In genomic region chr4:43362875-43363636, GRCh38 we compare ENCODE assay signal across 35 cellular contexts.
"Had no signal": no experiment of that assay in that cellular context is flagged by ENCODE, and none has a peak within 500 bp of the region (broad histone marks: within the 10 kb centered on the region; RNA-seq: fewer than 3 reads in every experiment).

No MANE protein-coding gene starts in this region.

- DNase-seq: Karpas-422, Kasumi-1, MG63, MM.1S, MV-4-11, NCI-H1048, NCI-H1092, NCI-H1092 treated with DMSO at 0.1 percent for 48 hours, NCI-H1105, NCI-H1105 treated with DMSO at 0.1 percent for 48 hours, NCI-H1417, NCI-H1417 treated with DMSO at 0.1 percent for 48 hours, NCI-H1436, NCI-H1436 treated with DMSO at 0.1 percent for 48 hours, NCI-H146, NCI-H1694, NCI-H1694 treated with DMSO at 0.1 percent for 48 hours, NCI-H187, NCI-H187 treated with DMSO at 0.1 percent for 48 hours, NCI-H1930, NCI-H2029, NCI-H2029 treated with DMSO at 0.1 percent for 48 hours, NCI-H2081, NCI-H2081 treated with DMSO at 0.1 percent for 48 hours, NCI-H2107, NCI-H2171, NCI-H2171 treated with DMSO at 0.1 percent for 48 hours, NCI-H2227 treated with DMSO at 0.1 percent for 48 hours, NCI-H226, NCI-H345, NCI-H446, NCI-H446 treated with DMSO at 0.1 percent for 48 hours, NCI-H510A, NCI-H510A treated with DMSO at 0.1 percent for 48 hours, NCI-H524 had no signal

- H3K4me3 ChIP-seq: MG63 had no signal

- H3K9me3 ChIP-seq: MG63 had no signal

- H3K36me3 ChIP-seq: MG63 had no signal

- H3K27me3 ChIP-seq: MG63 had no signal
